In the genomic region with DNA sequence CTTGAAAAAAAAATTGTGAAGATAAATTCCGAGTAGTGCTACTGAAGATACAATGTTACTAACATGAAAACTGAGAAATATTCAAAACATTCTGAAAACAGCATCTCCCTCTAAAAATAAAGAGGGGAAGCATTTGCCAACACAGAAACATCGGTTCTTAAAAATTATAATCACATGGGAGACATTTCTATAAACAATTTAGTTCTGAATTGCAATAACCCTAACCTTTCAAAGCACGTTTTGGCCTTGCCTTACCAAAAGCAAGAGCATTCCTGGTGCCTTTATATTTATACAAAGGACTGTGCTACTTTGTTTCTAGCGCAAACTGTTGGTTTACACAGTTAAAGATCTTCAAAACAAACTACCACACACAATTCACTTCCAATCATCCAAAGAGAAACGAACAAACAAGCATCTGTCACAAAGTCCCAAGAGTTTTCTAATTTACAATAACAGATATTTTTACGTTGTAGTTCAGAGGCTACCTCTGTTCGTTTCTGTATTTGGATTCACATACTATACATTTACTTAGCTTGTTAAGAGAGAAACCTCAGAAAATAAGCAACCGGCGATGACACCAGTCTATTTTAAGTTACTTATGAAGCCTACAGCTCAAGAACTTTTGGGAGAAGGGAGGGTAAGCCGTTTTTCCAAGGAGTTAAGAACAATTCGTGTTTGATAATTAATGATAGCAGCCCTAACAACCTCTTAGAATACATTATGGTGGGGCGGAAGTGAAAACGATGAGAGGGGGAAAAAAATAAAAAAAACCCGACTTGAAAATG, we compare ENCODE assay signal across 8 cellular contexts. TPM values are rescaled to one million over a fixed set of nuclear protein-coding genes. Genes with fewer than 3 reads are reported as not detected.
DNase-seq lines count a peak whose midpoint lies in the region; ATAC-seq, FAIRE-seq and TF ChIP-seq lines count a peak whose summit lies in the region.

No MANE protein-coding gene starts in this region.

- peaks cover 53% of the 10 kb centered on the region for H3K79me2 ChIP-seq in PC-9 (ENCODE audit: low read depth)

- H3K27me3 ChIP-seq in PC-9 (ENCODE audit: insufficient read depth, low read depth) (no peaks in the 10 kb centered on the region), esophagus muscularis mucosa (peaks cover 0 to 8% (median 0%) of the 10 kb centered on the region in 4 donors)

- FAIRE-seq in G401.6 (lab: Jason Lieb, UNC) = peak; percentile 15

- H3K27ac ChIP-seq in PC-9 = peak overlapping the region; percentile 85
- peak overlapping the region; percentile 94 to 98 (median 96) for H3K27ac ChIP-seq in esophagus muscularis mucosa (replicated peaks in 1 of 4)

- POLR2A ChIA-PET in PC-9 (lab: Charles Lee; ENCODE audit: unreplicated experiment) = interaction anchor here (0.7 kb wide), 1 partner anchor 78 kb away, joined by 4 read pairs; no protein-coding TSS in a partner anchor

- 1% methylated on average over 14 of the region's 14 CpGs for WGBS in esophagus muscularis mucosa

- H3K4me3 ChIP-seq in PC-9 (peak overlapping the region; percentile 72), esophagus muscularis mucosa (peak overlapping the region; percentile 73 to 100 (median 84))

- no peak for TF ChIP-seq EP300 in esophagus muscularis mucosa (IDR thresholded peaks at IDR 0.05)

- no peak for TF ChIP-seq CTCF in PC-9 (conservative IDR thresholded peaks at IDR 0.05)
- no peak for TF ChIP-seq CTCF in esophagus muscularis mucosa (IDR thresholded peaks at IDR 0.05)

- CTCF ChIA-PET in PC-9 (lab: Charles Lee) = no interaction called here

- DNase-seq in PC-9 (no peak), esophagus muscularis mucosa (ENCODE audit: extremely low spot score) (no peak), pons (ENCODE audit: low spot score) (peak; percentile 62), EL (no peak), DMS79 treated with DMSO at 0.1 percent for 48 hours (lab: John Stamatoyannopoulos, UW) (no peak), GM19238 (ENCODE audit: insufficient read length, low spot score) (no peak)

- H3K4me1 ChIP-seq in PC-9 (replicated peaks; ENCODE audit: insufficient read depth) = peaks cover 11% of the 10 kb centered on the region
- peaks cover 38 to 55% (median 52%) of the 10 kb centered on the region in 4 donors for H3K4me1 ChIP-seq in esophagus muscularis mucosa

- H3K9me3 ChIP-seq in PC-9 (ENCODE audit: insufficient read depth, low read depth) (no peaks in the 10 kb centered on the region), esophagus muscularis mucosa (no peaks in the 10 kb centered on the region)

- peaks cover 7% of the 10 kb centered on the region for H3F3A ChIP-seq in PC-9 (ENCODE audit: insufficient read depth, low read depth)

- TSS peak; percentile 34 for BruUV-seq in PC-9 (replicated peaks; lab: Mats Ljungman, UMichigan)

- no peaks in the 10 kb centered on the region for H3K9me2 ChIP-seq in PC-9 (ENCODE audit: insufficient read depth)

- peak overlapping the region; percentile 85 for H3K4me2 ChIP-seq in PC-9

- ATAC-seq in activated CD4-positive, CD25-positive, alpha-beta regulatory T cell treated with anti-CD3 and anti-CD28 coated beads, Interleukin-2, amount 50 U/mL, for 24 hours = no peak

- H3K36me3 ChIP-seq in PC-9 (ENCODE audit: low read depth) = no peaks in the 10 kb centered on the region
- H3K36me3 ChIP-seq in esophagus muscularis mucosa = no peaks in the 10 kb centered on the region

- H4K20me1 ChIP-seq in PC-9 (ENCODE audit: insufficient read depth) = 0 out of 2 replicates have a peak, but pooled peaks cover 5% of the 10 kb centered on the region

- TF ChIP-seq POLR2A in esophagus muscularis mucosa (IDR thresholded peaks at IDR 0.05; ENCODE audit: low read depth) = no peak

- intact Hi-C loops in PC-9 (cut with micrococcal nuclease; ENCODE audit: unreplicated experiment) = loop anchor here (1.0 to 5.0 kb wide), 4 partner anchors 78 to 381 kb away; a partner anchor contains a TSS
- intact Hi-C loops in esophagus muscularis mucosa (cut with DNase I) = loop anchor here (2.0 to 5.0 kb wide), 2 partner anchors 21 to 132 kb away; no protein-coding TSS in a partner anchor

- H2AFZ ChIP-seq in PC-9 = peak overlapping the region; percentile 57; the same call in 1 of the 2 replicates

RNA-seq across cellular contexts. Expression of a gene that starts 1.3 kb away (rescaled TPM):
- total RNA-seq in PC-9 (2021) (41.3 and 50.8 TPM in 2 replicates), esophagus muscularis mucosa (10 to 100 TPM; 37.4 to 57.7 (median 43.5) TPM)
